9 cellular contexts compared by ENCODE assay signal in the genomic region with DNA sequence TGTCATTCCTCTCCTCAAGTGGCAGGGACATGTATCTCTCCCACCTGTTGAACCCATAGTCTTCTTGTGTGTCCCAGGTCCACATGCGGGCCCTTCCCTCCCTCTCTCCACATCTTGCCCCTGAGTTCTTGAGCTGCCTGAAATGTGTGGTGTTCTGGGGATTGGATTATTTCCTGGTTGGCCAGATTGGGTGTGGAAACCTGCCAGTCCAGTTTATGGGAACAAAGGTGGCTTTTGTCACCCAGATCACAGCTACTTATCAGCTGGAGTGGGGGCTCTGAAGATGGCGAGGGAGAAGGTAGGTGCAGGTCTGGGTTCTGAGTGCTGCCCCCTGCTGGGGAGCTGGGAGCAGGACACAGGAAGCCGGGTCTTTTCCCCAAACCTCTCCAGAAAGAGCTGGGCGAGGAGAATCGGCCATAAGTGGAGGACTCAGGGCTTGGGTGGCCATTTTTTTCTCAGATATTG. TPM values are rescaled to one million over a fixed set of nuclear protein-coding genes. Genes with fewer than 3 reads are reported as not detected.
A peak's percentile ranks its signal among the peaks of the same experiment; 100 is the strongest.
DNase-seq lines count a peak whose midpoint lies in the region; ATAC-seq, FAIRE-seq and TF ChIP-seq lines count a peak whose summit lies in the region.
"Had no signal": no experiment of that assay in that cellular context is flagged by ENCODE, and none has a peak within 500 bp of the region (broad histone marks: within the 10 kb centered on the region; RNA-seq: fewer than 3 reads in every experiment).

No MANE protein-coding gene starts in this region.

- H2AK5ac ChIP-seq in trophoblast cell (ENCODE audit: low read length), result peak overlapping the region; percentile 23
- no peak overlapping the region for H2AK5ac ChIP-seq in neuronal stem cell (ENCODE audit: low read depth, low read length)

- H3K4me3 ChIP-seq in epithelial cell of esophagus (ENCODE audit: low read length), result no peak overlapping the region
- H3K4me3 ChIP-seq in trophoblast cell (ENCODE audit: low read depth, low read length), result no peak overlapping the region
- no peak overlapping the region for H3K4me3 ChIP-seq in neuronal stem cell (ENCODE audit: low read length in 2 of 2)

- POLR2A ChIA-PET in activated CD4-positive, alpha-beta T cell treated with anti-CD3 and anti-CD28 coated beads, Interleukin-2, amount 10 ng/mL, durations not matched to agents 7 days and 5 days (lab: Charles Lee), result interaction anchor here (0.7 kb wide), 1 partner anchor 13 kb away, joined by 4 read pairs; no protein-coding TSS in a partner anchor

- H2BK12ac ChIP-seq in trophoblast cell (ENCODE audit: low read length) (no peak overlapping the region), neuronal stem cell (ENCODE audit: low read length) (no peak overlapping the region)

- H2AFZ ChIP-seq in trophoblast cell (ENCODE audit: insufficient read depth, low read length, poor library complexity) (no peak overlapping the region), neuronal stem cell (ENCODE audit: low read length) (no peak overlapping the region)

- no peak overlapping the region for H4K12ac ChIP-seq in trophoblast cell (ENCODE audit: low read depth, low read length)

- H3K79me2 ChIP-seq in trophoblast cell (ENCODE audit: control insufficient read depth, insufficient read depth, low read length, poor library complexity), result peaks cover 2% of the 10 kb centered on the region

- H3K36me3 ChIP-seq in trophoblast cell (ENCODE audit: control insufficient read depth in 1 of 2, insufficient read depth in 2 of 2, low read length in 2 of 2) (peaks cover 24 to 32% of the 10 kb centered on the region in 2 experiments), neuronal stem cell (replicated peaks in 1 of 2; ENCODE audit: control insufficient read depth in 2 of 2, insufficient read depth in 2 of 2, low read length in 2 of 2) (peaks cover 68 to 87% of the 10 kb centered on the region in 2 donors)

- H3K79me1 ChIP-seq in trophoblast cell (ENCODE audit: low read length) (peaks cover 14% of the 10 kb centered on the region), neuronal stem cell (ENCODE audit: low read depth, low read length) (peaks cover 15% of the 10 kb centered on the region)

- H3K14ac ChIP-seq in trophoblast cell (ENCODE audit: low read length) (no peak overlapping the region), neuronal stem cell (ENCODE audit: low read length) (no peak overlapping the region)

- H3K18ac ChIP-seq in trophoblast cell (ENCODE audit: low read length) (no peak overlapping the region), neuronal stem cell (ENCODE audit: low read length) (no peak overlapping the region)

- no peaks in the 10 kb centered on the region for H3K9me3 Mint-ChIP-seq in activated CD4-positive, alpha-beta T cell treated with anti-CD3 and anti-CD28 coated beads, Interleukin-2, amount 10 ng/mL, durations not matched to agents 7 days and 5 days

- H2BK120ac ChIP-seq in trophoblast cell (ENCODE audit: insufficient read depth, low read length, poor library complexity), result no peak overlapping the region
- no peak overlapping the region for H2BK120ac ChIP-seq in neuronal stem cell (ENCODE audit: low read depth, low read length)

- H3K9ac ChIP-seq in trophoblast cell (ENCODE audit: low read length) (no peak overlapping the region), neuronal stem cell (ENCODE audit: low read depth, low read length, poor library complexity) (no peak overlapping the region)

- no peak overlapping the region for H3K27ac Mint-ChIP-seq in activated CD4-positive, alpha-beta T cell treated with anti-CD3 and anti-CD28 coated beads, Interleukin-2, amount 10 ng/mL, durations not matched to agents 7 days and 5 days

- no peak for FAIRE-seq in HTR-8/SVneo (lab: Jason Lieb, UNC)
- FAIRE-seq: islet of Langerhans had no signal

- H4K91ac ChIP-seq in trophoblast cell (ENCODE audit: low read depth, low read length), result peak overlapping the region; percentile 0
- H4K91ac ChIP-seq in neuronal stem cell (ENCODE audit: low read depth, low read length, poor library complexity), result no peak overlapping the region

- H3K4ac ChIP-seq in trophoblast cell (ENCODE audit: low read depth, low read length) (no peak overlapping the region), neuronal stem cell (ENCODE audit: low read length) (no peak overlapping the region)

- peak; percentile 46 for DNase-seq in HTR-8/SVneo (ENCODE audit: insufficient read length, low spot score)
- peak; percentile 37 for DNase-seq in activated CD4-positive, alpha-beta T cell treated with anti-CD3 and anti-CD28 coated beads, Interleukin-2, amount 10 ng/mL, durations not matched to agents 7 days and 5 days
- DNase-seq in epithelial cell of esophagus (ENCODE audit: low read depth), result peak; percentile 53
- DNase-seq in trophoblast cell, result peak; percentile 97
- no peak for DNase-seq in NK-92 treated with Interleukin-12 subunit alpha and Interleukin-12 subunit beta, amount 100 ng/mL, for 24 hours (lab: John Stamatoyannopoulos, UW)
- no peak for DNase-seq in neuronal stem cell (ENCODE audit: low spot score)

- no peak overlapping the region for H3K4me3 Mint-ChIP-seq in activated CD4-positive, alpha-beta T cell treated with anti-CD3 and anti-CD28 coated beads, Interleukin-2, amount 10 ng/mL, durations not matched to agents 7 days and 5 days

- CTCF ChIA-PET in activated CD4-positive, alpha-beta T cell treated with anti-CD3 and anti-CD28 coated beads, Interleukin-2, amount 10 ng/mL, durations not matched to agents 7 days and 5 days (lab: Charles Lee), result interaction anchor here (0.7 to 2.8 kb wide), 12 partner anchors 8 to 89 kb away, joined by 3 to 41 read pairs (median 4); a partner anchor contains a TSS

- H3K27ac ChIP-seq in C4-2B (no peak overlapping the region), trophoblast cell (ENCODE audit: low read depth, low read length) (no peak overlapping the region), neuronal stem cell (replicated peaks; ENCODE audit: low read length) (no peak overlapping the region)

- no peaks in the 10 kb centered on the region for H3K9me3 ChIP-seq in trophoblast cell (ENCODE audit: insufficient read depth, low read depth, low read length)
- H3K9me3 ChIP-seq in neuronal stem cell (replicated peaks in 1 of 2; ENCODE audit: control insufficient read depth in 2 of 2, insufficient read depth in 1 of 2, low read depth in 1 of 2, low read length in 2 of 2), result no peaks in the 10 kb centered on the region

- H3K27me3 ChIP-seq in trophoblast cell (ENCODE audit: insufficient read depth, low read length), result no peaks in the 10 kb centered on the region
- H3K27me3 ChIP-seq in neuronal stem cell (ENCODE audit: control insufficient read depth in 3 of 3, insufficient read depth in 3 of 3, low read depth in 1 of 3, low read length in 3 of 3), result no peaks in the 10 kb centered on the region

- H3K4me2 ChIP-seq in trophoblast cell (ENCODE audit: low read length) (no peak overlapping the region), neuronal stem cell (ENCODE audit: insufficient read depth, low read length, poor library complexity, severe bottlenecking) (no peak overlapping the region)

- ATAC-seq in GM19023 (IDR thresholded peaks at IDR 0.05; ENCODE audit: unreplicated experiment), result peak; percentile 81

- TF ChIP-seq CTCF in C4-2B (conservative IDR thresholded peaks at IDR 0.05) (peak; percentile 85), epithelial cell of esophagus (IDR thresholded peaks at IDR 0.05; ENCODE audit: insufficient read depth, low read depth, low read length, missing control alignments) (peak; percentile 84)

- H3K23ac ChIP-seq in trophoblast cell (ENCODE audit: low read length) (no peak overlapping the region), neuronal stem cell (ENCODE audit: low read depth, low read length, poor library complexity) (no peak overlapping the region)

- H3K4me1 Mint-ChIP-seq in activated CD4-positive, alpha-beta T cell treated with anti-CD3 and anti-CD28 coated beads, Interleukin-2, amount 10 ng/mL, durations not matched to agents 7 days and 5 days, result no peaks in the 10 kb centered on the region

- no peak overlapping the region for H2BK15ac ChIP-seq in neuronal stem cell (ENCODE audit: low read length)

- H3K4me1 ChIP-seq in trophoblast cell (ENCODE audit: control insufficient read depth in 1 of 2, insufficient read depth in 2 of 2, low read length in 2 of 2), result peaks cover 25 to 37% of the 10 kb centered on the region in 2 experiments
- H3K4me1 ChIP-seq in neuronal stem cell (ENCODE audit: control insufficient read depth in 2 of 2, insufficient read depth in 1 of 2, low read depth in 1 of 2, low read length in 2 of 2), result peaks cover 39 to 40% of the 10 kb centered on the region in 2 donors

- H4K8ac ChIP-seq in trophoblast cell (ENCODE audit: low read depth, low read length), result peak overlapping the region; percentile 2
- no peak overlapping the region for H4K8ac ChIP-seq in neuronal stem cell (ENCODE audit: low read depth, low read length)

- no peaks in the 10 kb centered on the region for H3K36me3 Mint-ChIP-seq in activated CD4-positive, alpha-beta T cell treated with anti-CD3 and anti-CD28 coated beads, Interleukin-2, amount 10 ng/mL, durations not matched to agents 7 days and 5 days (ENCODE audit: low read depth)

- WGBS in trophoblast cell (ENCODE audit: extremely low coverage, insufficient coverage, insufficient read length), result no CpG with 5 or more reads among the region's 5 CpGs
- no CpG with 5 or more reads among the region's 5 CpGs for WGBS in neuronal stem cell (ENCODE audit: extremely low coverage in 2 of 2, insufficient read length in 2 of 2, insufficient replicate concordance in 1 of 2), 2 donors

- no peaks in the 10 kb centered on the region for H3K27me3 Mint-ChIP-seq in activated CD4-positive, alpha-beta T cell treated with anti-CD3 and anti-CD28 coated beads, Interleukin-2, amount 10 ng/mL, durations not matched to agents 7 days and 5 days

- H2BK5ac ChIP-seq in trophoblast cell (ENCODE audit: low read depth, low read length, poor library complexity), result no peak overlapping the region
- H2BK5ac ChIP-seq in neuronal stem cell (ENCODE audit: low read length), result no peak overlapping the region

RNA-seq across cellular contexts. Expression of a gene that starts 14.2 kb away (rescaled TPM):
- under 1 TPM; 0.62 to 0.69 TPM for total RNA-seq in activated CD4-positive, alpha-beta T cell treated with anti-CD3 and anti-CD28 coated beads, Interleukin-2, amount 10 ng/mL, durations not matched to agents 7 days and 5 days
- 20.6 and 20.9 TPM in 2 replicates for polyA plus RNA-seq in trophoblast cell (2013)
- polyA plus RNA-seq in neuronal stem cell (2013, experiment 1 of 2), result 84.4 TPM
- polyA plus RNA-seq in neuronal stem cell (2013, experiment 2 of 2), result 84.6 TPM

RNA-seq across cellular contexts. Expression of a gene that starts 26.6 kb away (rescaled TPM):
- not detected for total RNA-seq in activated CD4-positive, alpha-beta T cell treated with anti-CD3 and anti-CD28 coated beads, Interleukin-2, amount 10 ng/mL, durations not matched to agents 7 days and 5 days
- polyA plus RNA-seq in trophoblast cell (2013), result not detected in 2 replicates
- polyA plus RNA-seq in neuronal stem cell (2013, experiment 1 of 2), result not detected
- polyA plus RNA-seq in neuronal stem cell (2013, experiment 2 of 2), result not detected

RNA-seq across cellular contexts. Expression of a gene that starts 43.5 kb away (rescaled TPM):
- 100 to 1,000 TPM; 208 to 258 TPM for total RNA-seq in activated CD4-positive, alpha-beta T cell treated with anti-CD3 and anti-CD28 coated beads, Interleukin-2, amount 10 ng/mL, durations not matched to agents 7 days and 5 days
- polyA plus RNA-seq in trophoblast cell (2013), result 16.6 and 19.2 TPM in 2 replicates
- 16.9 TPM for polyA plus RNA-seq in neuronal stem cell (2013, experiment 1 of 2)
- 17.1 TPM for polyA plus RNA-seq in neuronal stem cell (2013, experiment 2 of 2)

Comparison
In these comparisons a context has a peak if more than half of its experiments do, and no peak if none do; other contexts are left out.
1. DNase-seq: peak in HTR-8/SVneo (single experiment), activated CD4-positive, alpha-beta T cell treated with anti-CD3 and anti-CD28 coated beads, Interleukin-2, amount 10 ng/mL, durations not matched to agents 7 days and 5 days (single experiment), epithelial cell of esophagus (single experiment) and trophoblast cell (2 of 2); none in NK-92 treated with Interleukin-12 subunit alpha and Interleukin-12 subunit beta, amount 100 ng/mL, for 24 hours (single experiment) and neuronal stem cell (single experiment).